8 cellular contexts compared by ENCODE assay signal in the genomic region with DNA sequence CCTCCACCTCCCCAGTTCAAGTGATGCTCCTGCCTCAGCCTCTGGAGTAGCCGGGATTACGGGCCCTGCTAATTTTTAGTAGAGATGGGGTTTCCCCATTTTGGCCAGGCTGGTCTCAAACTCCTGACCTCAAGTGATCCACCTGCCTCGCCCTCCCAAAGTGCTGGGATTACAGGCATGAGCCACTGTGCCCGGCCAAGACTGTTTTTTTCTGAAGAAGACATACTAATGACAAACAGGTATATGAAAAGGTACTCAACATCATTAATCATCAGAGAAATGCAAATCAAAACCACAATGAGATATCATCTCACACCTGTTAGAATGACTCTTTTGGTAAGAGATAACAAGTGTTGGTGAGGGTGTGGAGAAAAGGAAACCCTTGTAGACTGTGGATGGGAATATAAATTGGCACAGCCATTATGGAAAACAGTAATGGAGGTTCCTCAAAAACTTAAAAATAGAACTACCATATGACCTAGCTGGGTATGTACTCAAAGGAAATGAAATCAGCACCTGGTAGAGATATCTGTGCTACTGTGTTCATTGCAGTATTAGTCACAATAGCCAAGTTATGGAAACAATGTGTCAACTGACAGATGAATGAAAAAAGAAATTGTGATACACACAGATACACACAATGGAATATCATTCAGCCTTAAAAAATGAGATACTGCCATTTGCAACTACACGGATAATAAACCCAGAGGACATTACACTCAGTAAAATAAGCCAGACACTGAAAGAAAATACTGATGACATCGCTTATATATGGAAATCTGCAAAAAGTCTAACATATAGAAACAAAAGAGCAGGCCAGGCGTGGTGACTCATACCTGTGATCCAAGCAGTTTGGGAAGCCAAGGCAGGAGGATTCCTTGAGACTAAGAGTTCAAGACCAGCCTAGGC. TPM values are rescaled to one million over a fixed set of nuclear protein-coding genes. Genes with fewer than 3 reads are reported as not detected.
DNase-seq lines count a peak whose midpoint lies in the region; ATAC-seq lines count a peak whose summit lies in the region.

No MANE protein-coding gene starts in this region.

- peaks cover 65% of the 10 kb centered on the region for H3K4me1 Mint-ChIP-seq in activated CD8-positive, alpha-beta memory T cell treated with anti-CD3 and anti-CD28 coated beads, Interleukin-2, amount 10 ng/mL, durations not matched to agents 7 days and 5 days
- peaks cover 58% of the 10 kb centered on the region for H3K4me1 Mint-ChIP-seq in T-helper 2 cell treated with Interferon-gamma antibody and Interleukin-4, amounts not matched to agents 5 μg/mL and 100 μg/mL, for 36 hours (ENCODE audit: low read depth)

- H3K4me3 Mint-ChIP-seq in activated CD8-positive, alpha-beta memory T cell treated with anti-CD3 and anti-CD28 coated beads, Interleukin-2, amount 10 ng/mL, durations not matched to agents 7 days and 5 days, result no peak overlapping the region
- H3K4me3 Mint-ChIP-seq in T-helper 2 cell treated with Interferon-gamma antibody and Interleukin-4, amounts not matched to agents 5 μg/mL and 100 μg/mL, for 36 hours, result peak overlapping the region; percentile 22

- peak overlapping the region; percentile 77 for H3K27ac Mint-ChIP-seq in activated CD8-positive, alpha-beta memory T cell treated with anti-CD3 and anti-CD28 coated beads, Interleukin-2, amount 10 ng/mL, durations not matched to agents 7 days and 5 days
- H3K27ac Mint-ChIP-seq in T-helper 2 cell treated with Interferon-gamma antibody and Interleukin-4, amounts not matched to agents 5 μg/mL and 100 μg/mL, for 36 hours, result peak overlapping the region; percentile 70

- no peak for DNase-seq in activated CD8-positive, alpha-beta memory T cell treated with anti-CD3 and anti-CD28 coated beads, Interleukin-2, amount 10 ng/mL, durations not matched to agents 7 days and 5 days
- no peak for DNase-seq in activated CD8-positive, alpha-beta memory T cell treated with anti-CD3 and anti-CD28 coated beads, Interleukin-2, amount 50 U/mL, for 48 hours
- DNase-seq in T-helper 2 cell treated with Interferon-gamma antibody and Interleukin-4, amounts not matched to agents 5 μg/mL and 100 μg/mL, for 36 hours (ENCODE audit: low spot score), result no peak
- DNase-seq in pulmonary artery endothelial cell (ENCODE audit: low read depth, low spot score) (peak; percentile 44), globus pallidus (ENCODE audit: low spot score) (no peak), iPS-NIHi11 (ENCODE audit: low spot score) (no peak), NCI-H2196 (lab: John Stamatoyannopoulos, UW; ENCODE audit: unreplicated experiment) (no peak)

- CTCF ChIA-PET in activated CD8-positive, alpha-beta memory T cell treated with anti-CD3 and anti-CD28 coated beads, Interleukin-2, amount 10 ng/mL, durations not matched to agents 7 days and 5 days (lab: Charles Lee), result interaction anchor here (1.5 kb wide), 1 partner anchor 115 kb away, joined by 3 read pairs; no protein-coding TSS in a partner anchor

- no peaks in the 10 kb centered on the region for H3K9me3 Mint-ChIP-seq in activated CD8-positive, alpha-beta memory T cell treated with anti-CD3 and anti-CD28 coated beads, Interleukin-2, amount 10 ng/mL, durations not matched to agents 7 days and 5 days (ENCODE audit: low read depth)
- H3K9me3 Mint-ChIP-seq in T-helper 2 cell treated with Interferon-gamma antibody and Interleukin-4, amounts not matched to agents 5 μg/mL and 100 μg/mL, for 36 hours, result no peaks in the 10 kb centered on the region

- H3K27me3 Mint-ChIP-seq in activated CD8-positive, alpha-beta memory T cell treated with anti-CD3 and anti-CD28 coated beads, Interleukin-2, amount 10 ng/mL, durations not matched to agents 7 days and 5 days, result no peaks in the 10 kb centered on the region
- no peaks in the 10 kb centered on the region for H3K27me3 Mint-ChIP-seq in T-helper 2 cell treated with Interferon-gamma antibody and Interleukin-4, amounts not matched to agents 5 μg/mL and 100 μg/mL, for 36 hours (ENCODE audit: low read depth)

- peaks cover 44% of the 10 kb centered on the region for H3K36me3 Mint-ChIP-seq in activated CD8-positive, alpha-beta memory T cell treated with anti-CD3 and anti-CD28 coated beads, Interleukin-2, amount 10 ng/mL, durations not matched to agents 7 days and 5 days
- H3K36me3 Mint-ChIP-seq in T-helper 2 cell treated with Interferon-gamma antibody and Interleukin-4, amounts not matched to agents 5 μg/mL and 100 μg/mL, for 36 hours (ENCODE audit: low read depth), result peaks cover 56% of the 10 kb centered on the region

- peak; percentile 88 for ATAC-seq in activated CD8-positive, alpha-beta memory T cell treated with anti-CD3 and anti-CD28 coated beads, Interleukin-2, amount 10 ng/mL, durations not matched to agents 7 days and 5 days
- ATAC-seq in HG02798 (IDR thresholded peaks at IDR 0.05; ENCODE audit: poor library complexity, unreplicated experiment), result peak; percentile 59

RNA-seq across cellular contexts. Expression of a gene that starts 20.8 kb away (rescaled TPM):
- 100 to 1,000 TPM; 134 to 186 TPM for total RNA-seq in activated CD8-positive, alpha-beta memory T cell treated with anti-CD3 and anti-CD28 coated beads, Interleukin-2, amount 10 ng/mL, durations not matched to agents 7 days and 5 days
- total RNA-seq in pulmonary artery endothelial cell, result 13.3 and 18.6 TPM in 2 replicates
